ENCODE assay signal across 12 cellular contexts in genomic region chr11:38169286-38169685, GRCh38.
DNase-seq lines count a peak whose midpoint lies in the region; ATAC-seq and TF ChIP-seq lines count a peak whose summit lies in the region.
"Had no signal": no experiment of that assay in that cellular context is flagged by ENCODE, and none has a peak within 500 bp of the region (broad histone marks: within the 10 kb centered on the region; RNA-seq: fewer than 3 reads in every experiment).

No MANE protein-coding gene starts in this region.

- no peak overlapping the region for H3K4ac ChIP-seq in IMR-90 (ENCODE audit: low read depth, low read length)

- no peak for ATAC-seq in IMR-90 (ENCODE audit: low read depth)
- peak; percentile 94 for ATAC-seq in left lung
- ATAC-seq in GM19395 (IDR thresholded peaks at IDR 0.05; ENCODE audit: unreplicated experiment): no peak

- no peak overlapping the region for H4K5ac ChIP-seq in IMR-90 (ENCODE audit: low read depth, low read length)

- H2AFZ ChIP-seq in IMR-90 (replicated peaks; ENCODE audit: low read length, poor library complexity): no peak overlapping the region

- H3K4me2 ChIP-seq in IMR-90 (ENCODE audit: low read depth, low read length): no peak overlapping the region

- no peak for TF ChIP-seq RAD21 in IMR-90 (IDR thresholded peaks at IDR 0.05; ENCODE audit: low read length)

- TF ChIP-seq POLR2A in IMR-90 (IDR thresholded peaks at IDR 0.05; ENCODE audit: low read depth, low read length): no peak

- no peak overlapping the region for H3K23ac ChIP-seq in IMR-90 (ENCODE audit: low read depth, low read length)

- no peak overlapping the region for H2AK5ac ChIP-seq in IMR-90 (ENCODE audit: low read depth, low read length)

- no peak overlapping the region for H2AK9ac ChIP-seq in IMR-90 (replicated peaks; ENCODE audit: low read depth, low read length, poor library complexity)

- no peak overlapping the region for H2BK5ac ChIP-seq in IMR-90 (ENCODE audit: low read depth, low read length, poor library complexity, severe bottlenecking)

- no peak for TF ChIP-seq CTCF in BJ (IDR thresholded peaks at IDR 0.05; ENCODE audit: insufficient read depth, low read depth, low read length)
- no peak for TF ChIP-seq CTCF in IMR-90 (conservative IDR thresholded peaks at IDR 0.05; ENCODE audit: low read depth, low read length)
- TF ChIP-seq CTCF in left lung (IDR thresholded peaks at IDR 0.05): no peak
- TF ChIP-seq CTCF in ascending aorta (IDR thresholded peaks at IDR 0.05): no peak

- no peak overlapping the region for H4K91ac ChIP-seq in IMR-90 (ENCODE audit: insufficient read depth, low read depth, low read length)

- no peaks in the 10 kb centered on the region for H4K20me1 ChIP-seq in IMR-90 (ENCODE audit: insufficient read depth, low read length)

- H3K36me3 ChIP-seq in BJ (ENCODE audit: control insufficient read depth, insufficient read depth, low read length) (no peaks in the 10 kb centered on the region), IMR-90 (ENCODE audit: control insufficient read depth, insufficient read depth, low read length) (no peaks in the 10 kb centered on the region), left lung (no peaks in the 10 kb centered on the region), ascending aorta (no peaks in the 10 kb centered on the region)
- H3K36me3 ChIP-seq: prostate gland, vagina had no signal

- no peak overlapping the region for H2BK120ac ChIP-seq in IMR-90 (ENCODE audit: low read depth, low read length)

- H3K9ac ChIP-seq in IMR-90 (ENCODE audit: low read depth, low read length): no peak overlapping the region

- no peaks in the 10 kb centered on the region for H3K79me1 ChIP-seq in IMR-90 (ENCODE audit: low read depth in 1 of 2, low read length in 2 of 2)

- H3K56ac ChIP-seq in IMR-90 (ENCODE audit: extremely low read depth, insufficient read depth, low read length): no peak overlapping the region

- H4K8ac ChIP-seq in IMR-90 (ENCODE audit: low read depth in 2 of 2, low read length in 2 of 2): no peak overlapping the region

- intact Hi-C loops in IMR-90 (cut with micrococcal nuclease): no loop called here
- intact Hi-C loops in left lung (cut with DNase I): no loop called here
- intact Hi-C loops in ascending aorta (cut with DNase I): no loop called here

- POLR2A ChIA-PET in BJ (lab: Charles Lee) (no interaction called here), IMR-90 (lab: Charles Lee; ENCODE audit: unreplicated experiment) (no interaction called here)

- no peaks in the 10 kb centered on the region for H3K9me1 ChIP-seq in IMR-90 (ENCODE audit: insufficient read depth, low read length)

- in situ Hi-C loops in IMR-90 (cut with MboI; ENCODE audit: low sequenced_read_pairs): no loop called here

- no CpG with 5 or more reads among the region's 1 CpG for WGBS in IMR-90 (ENCODE audit: extremely low coverage in 2 of 2, insufficient read length in 1 of 2), 2 experiments

- H3K4me1 ChIP-seq in IMR-90 (ENCODE audit: control insufficient read depth, insufficient read depth, low read length) (no peaks in the 10 kb centered on the region), left lung (peaks cover 0 to 5% of the 10 kb centered on the region in 2 donors), ascending aorta (no peaks in the 10 kb centered on the region)
- H3K4me1 ChIP-seq: prostate gland, vagina had no signal

- no peaks in the 10 kb centered on the region for H3K9me3 ChIP-seq in IMR-90 (ENCODE audit: control insufficient read depth, insufficient read depth, low read length)
- peaks cover 0 to 7% of the 10 kb centered on the region in 2 donors for H3K9me3 ChIP-seq in left lung
- H3K9me3 ChIP-seq in ascending aorta: no peaks in the 10 kb centered on the region
- H3K9me3 ChIP-seq: prostate gland, vagina had no signal

- no TSS peak for BruUV-seq in IMR-90 (replicated peaks; lab: Mats Ljungman, UMichigan)

- no peak overlapping the region for H2BK15ac ChIP-seq in IMR-90 (ENCODE audit: low read depth, low read length)

- CTCF ChIA-PET in BJ (lab: Yijun Ruan, JAX): no interaction called here
- CTCF ChIA-PET in IMR-90 (lab: Yijun Ruan, JAX): no interaction called here

- no peak overlapping the region for H2BK20ac ChIP-seq in IMR-90 (ENCODE audit: low read depth, low read length)

- H3K27me3 ChIP-seq in BJ (ENCODE audit: control insufficient read depth, insufficient read depth, low read length) (no peaks in the 10 kb centered on the region), IMR-90 (ENCODE audit: control insufficient read depth, insufficient read depth, low read length) (no peaks in the 10 kb centered on the region), left lung (no peaks in the 10 kb centered on the region), ascending aorta (no peaks in the 10 kb centered on the region)
- H3K27me3 ChIP-seq: vagina had no signal

- peak; percentile 6 for DNase-seq in BJ (ENCODE audit: low read depth)
- peak; percentile 2 for DNase-seq in IMR-90
- DNase-seq in brain pericyte (ENCODE audit: low read depth, low spot score): peak; percentile 55
- DNase-seq in left lung: no peak
- DNase-seq in ascending aorta (ENCODE audit: low spot score in 2 of 2): no peak
- no peak for DNase-seq in NCI-H510A treated with DMSO at 0.1 percent for 48 hours (lab: John Stamatoyannopoulos, UW)
- no peak for DNase-seq in cortex of kidney (lab: John Stamatoyannopoulos, UW)
- DNase-seq: MM.1S; stimulated activated CD4-positive, alpha-beta T cell treated with anti-CD3 and anti-CD28 coated beads, Interleukin-2, amount 100 ng/mL, for 24 hours had no signal

- H3K18ac ChIP-seq in IMR-90 (ENCODE audit: low read depth, low read length): no peak overlapping the region

- H3K4me3 ChIP-seq in BJ (ENCODE audit: low read depth, low read length) (no peak overlapping the region), IMR-90 (ENCODE audit: insufficient read depth, low read depth, low read length) (no peak overlapping the region), left lung (no peak overlapping the region), ascending aorta (no peak overlapping the region)
- H3K4me3 ChIP-seq: prostate gland, vagina had no signal

- H3K14ac ChIP-seq in IMR-90 (replicated peaks; ENCODE audit: low read depth, low read length): no peak overlapping the region

- dilution Hi-C loops in IMR-90 (cut with HindIII; ENCODE audit: low sequenced_read_pairs, unreplicated experiment): no loop called here

- H3K27ac ChIP-seq in IMR-90 (ENCODE audit: insufficient read depth, low read length) (no peak overlapping the region), left lung (peak overlapping the region in 1 of 2 donors; percentile 36), ascending aorta (no peak overlapping the region)
- H3K27ac ChIP-seq: prostate gland, vagina had no signal

TF ChIP-seq in IMR-90, 13 proteins besides CTCF, POLR2A, EP300 and RAD21:
- TF ChIP-seq SMC3 (IDR thresholded peaks at IDR 0.05; ENCODE audit: low read depth, low read length) (no peak), CEBPB (IDR thresholded peaks at IDR 0.05; ENCODE audit: low read depth, low read length) (peak; percentile 32; the same call in 1 of the 2 replicates)

Comparison
In these comparisons a context has a peak if more than half of its experiments do, and no peak if none do; other contexts are left out.
1. DNase-seq: peak in BJ (single experiment), IMR-90 (single experiment) and brain pericyte (single experiment); none in left lung (0 of 2), ascending aorta (0 of 2), NCI-H510A treated with DMSO at 0.1 percent for 48 hours (single experiment) and cortex of kidney (single experiment).